ENCODE assay signal across 8 cellular contexts in genomic region chr5:79133657-79134451, GRCh38. TPM values are rescaled to one million over a fixed set of nuclear protein-coding genes. Genes with fewer than 3 reads are reported as not detected.
DNase-seq lines count a peak whose midpoint lies in the region; ATAC-seq and TF ChIP-seq lines count a peak whose summit lies in the region.

No MANE protein-coding gene starts in this region.

- ATAC-seq in Right ventricle myocardium inferior (peak; percentile 82), activated B cell treated with CpG ODN at 0.5 μM for 24 hours (ENCODE audit: low read depth) (peak; percentile 62), HG03439 (IDR thresholded peaks at IDR 0.05; ENCODE audit: unreplicated experiment) (no peak)

- H3K9me3 Mint-ChIP-seq in activated B cell treated with CpG ODN at 0.5 μM for 24 hours: no peaks in the 10 kb centered on the region

- DNase-seq in Right ventricle myocardium inferior (ENCODE audit: missing footprints) (no peak), cardiac septum (ENCODE audit: low spot score) (no peak), NCI-H2196 (lab: John Stamatoyannopoulos, UW; ENCODE audit: unreplicated experiment) (peak; percentile 35), activated B cell treated with CpG ODN at 0.5 μM for 24 hours (no peak), caudate nucleus (lab: John Stamatoyannopoulos, UW) (peak in 45 of 61 donors; percentile 1 to 70 (median 17)), islet precursor cell (peak; percentile 80)
- DNase-seq in stimulated activated CD4-positive, alpha-beta T cell treated with anti-CD3 and anti-CD28 coated beads, Interleukin-15, amount 100 ng/mL, for 1 hour (ENCODE audit: low read depth in 1 of 2, low spot score in 1 of 2): peak; percentile 7 to 41

- H3K27ac ChIP-seq in caudate nucleus (ENCODE audit: low read depth, low read length): peak overlapping the region; percentile 77

- H3K4me3 Mint-ChIP-seq in activated B cell treated with CpG ODN at 0.5 μM for 24 hours: no peak overlapping the region

- CTCF ChIA-PET in activated B cell treated with CpG ODN at 0.5 μM for 24 hours (lab: Charles Lee): interaction anchor here (0.6 to 3.9 kb wide), 25 partner anchors 16 to 774 kb away, joined by 3 to 47 read pairs (median 4); no protein-coding TSS in a partner anchor

- H3K36me3 Mint-ChIP-seq in activated B cell treated with CpG ODN at 0.5 μM for 24 hours (ENCODE audit: low read depth): no peaks in the 10 kb centered on the region

- POLR2A ChIA-PET in activated B cell treated with CpG ODN at 0.5 μM for 24 hours (lab: Charles Lee): interaction anchor here (0.6 to 1.6 kb wide), 3 partner anchors 109 to 666 kb away, joined by 9 to 12 read pairs (median 10); partner anchors contain the start of gene ARSB

- intact Hi-C loops in Right ventricle myocardium inferior (cut with DNase I): loop anchor here (1.0 to 5.0 kb wide), 4 partner anchors 109 to 401 kb away; no protein-coding TSS in a partner anchor
- intact Hi-C loops in cardiac septum (cut with DNase I): loop anchor here (1.0 to 10.0 kb wide), 4 partner anchors 109 to 401 kb away; no protein-coding TSS in a partner anchor
- intact Hi-C loops in activated B cell treated with CpG ODN at 0.5 μM for 24 hours (cut with micrococcal nuclease): loop anchor here (1.0 to 10.0 kb wide), 11 partner anchors 101 to 912 kb away; partner anchors contain the start of gene JMY

- H3K27me3 Mint-ChIP-seq in activated B cell treated with CpG ODN at 0.5 μM for 24 hours: peaks cover 5% of the 10 kb centered on the region

- H3K27ac Mint-ChIP-seq in activated B cell treated with CpG ODN at 0.5 μM for 24 hours: no peak overlapping the region

- no peak for TF ChIP-seq CTCF in activated B cell treated with CpG ODN at 0.5 μM for 24 hours (IDR thresholded peaks at IDR 0.05)

- H3K4me1 Mint-ChIP-seq in activated B cell treated with CpG ODN at 0.5 μM for 24 hours: peaks cover 8% of the 10 kb centered on the region

RNA-seq across cellular contexts. Expression of gene BHMT, which starts 22.2 kb away (rescaled TPM):
- total RNA-seq in Right ventricle myocardium inferior: not detected
- not detected for total RNA-seq in cardiac septum
- not detected in 2 replicates for total RNA-seq in activated B cell treated with CpG ODN at 0.5 μM for 24 hours

Comparison
In these comparisons a context has a peak if more than half of its experiments do, and no peak if none do; other contexts are left out.
1. DNase-seq: peak in NCI-H2196 (single experiment), caudate nucleus (45 of 61), islet precursor cell (single experiment) and stimulated activated CD4-positive, alpha-beta T cell treated with anti-CD3 and anti-CD28 coated beads, Interleukin-15, amount 100 ng/mL, for 1 hour (2 of 2); none in Right ventricle myocardium inferior (single experiment), cardiac septum (single experiment) and activated B cell treated with CpG ODN at 0.5 μM for 24 hours (single experiment).